Comparison of ENCODE assay signal across 16 cellular contexts in genomic region chr20:58130574-58130973, GRCh38.
DNase-seq lines count a peak whose midpoint lies in the region; ATAC-seq and TF ChIP-seq lines count a peak whose summit lies in the region.
"Had no signal": no experiment of that assay in that cellular context is flagged by ENCODE, and none has a peak within 500 bp of the region (broad histone marks: within the 10 kb centered on the region; RNA-seq: fewer than 3 reads in every experiment).

No MANE protein-coding gene starts in this region.

- H3K27ac Mint-ChIP-seq in osteocyte (ENCODE audit: unreplicated experiment), result peak overlapping the region; percentile 42
- H3K27ac Mint-ChIP-seq in immature natural killer cell, result no peak overlapping the region
- H3K27ac Mint-ChIP-seq: T-helper 1 cell treated with Interleukin-12 subunit alpha and Interleukin-12 subunit beta and Interleukin-4 antibody, amounts not matched to agents 30 μg/mL and 1 μg/mL, for 36 hours had no signal

- peak overlapping the region; percentile 69 to 87 (median 76) for H3K4me2 ChIP-seq in BLaER1 treated with 17β-estradiol and CSF1 and Interleukin-3, amounts not matched to agents 10 nM and 100 nM

- in situ Hi-C loops in transverse colon (cut with MboI; ENCODE audit: low pct_ligation_motif_present in 1 of 4, low pct_unique_long_range_greater_than_20kb in 1 of 4, low sequenced_read_pairs in 3 of 4), result no loop called here

- H3K36me3 ChIP-seq in BLaER1 treated with 17β-estradiol and CSF1 and Interleukin-3, amounts not matched to agents 10 nM and 100 nM, result peaks cover 0 to 2% (median 0%) of the 10 kb centered on the region in 11 experiments; a peak in 2 of 22 replicates
- no peaks in the 10 kb centered on the region for H3K36me3 ChIP-seq in SJSA1
- no peaks in the 10 kb centered on the region for H3K36me3 ChIP-seq in esophagus squamous epithelium
- H3K36me3 ChIP-seq in transverse colon, result no peaks in the 10 kb centered on the region
- H3K36me3 ChIP-seq: MG63 had no signal

- H3K27me3 ChIP-seq in BLaER1 treated with 17β-estradiol and CSF1 and Interleukin-3, amounts not matched to agents 10 nM and 100 nM, result peaks cover 4 to 21% (median 10%) of the 10 kb centered on the region in 11 experiments; a peak in 17 of 22 replicates
- H3K27me3 ChIP-seq in SJSA1 (replicated peaks) (no peaks in the 10 kb centered on the region), esophagus squamous epithelium (peaks cover 0 to 89% (median 0%) of the 10 kb centered on the region in 4 donors), foreskin keratinocyte (peaks cover 31% of the 10 kb centered on the region), transverse colon (peaks cover 35% of the 10 kb centered on the region)
- H3K27me3 ChIP-seq: MG63 had no signal

- H3K4me1 ChIP-seq in BLaER1 treated with 17β-estradiol and CSF1 and Interleukin-3, amounts not matched to agents 10 nM and 100 nM, result peaks cover 29 to 70% (median 59%) of the 10 kb centered on the region in 10 experiments
- H3K4me1 ChIP-seq in SJSA1 (replicated peaks) (peaks cover 59% of the 10 kb centered on the region), esophagus squamous epithelium (peaks cover 4 to 40% (median 10%) of the 10 kb centered on the region in 3 donors), foreskin keratinocyte (peaks cover 22% of the 10 kb centered on the region), transverse colon (peaks cover 0 to 15% (median 5%) of the 10 kb centered on the region in 4 donors)

- H3K4me1 Mint-ChIP-seq in osteocyte (ENCODE audit: unreplicated experiment), result peaks cover 44% of the 10 kb centered on the region
- no peaks in the 10 kb centered on the region for H3K4me1 Mint-ChIP-seq in immature natural killer cell

- WGBS in esophagus squamous epithelium, 2 donors, result 76 to 80% methylated on average over 14 of the region's 14 CpGs
- 84 to 87% methylated on average over 7 to 14 of the region's 14 CpGs for WGBS in transverse colon (ENCODE audit: low coverage in 1 of 2), 2 donors

- DNase-seq in SJSA1 (ENCODE audit: low read depth in 1 of 2, low spot score in 2 of 2), result peak in 1 of 2 experiments; percentile 19
- no peak for DNase-seq in esophagus squamous epithelium (lab: John Stamatoyannopoulos, UW)
- peak; percentile 63 for DNase-seq in osteocyte (ENCODE audit: extremely low spot score, unreplicated experiment)
- no peak for DNase-seq in posterior vena cava (ENCODE audit: low spot score)
- no peak for DNase-seq in foreskin keratinocyte
- no peak for DNase-seq in transverse colon
- no peak for DNase-seq in immature natural killer cell
- DNase-seq: activated CD8-positive, alpha-beta memory T cell treated with anti-CD3 and anti-CD28 coated beads, Interleukin-2, amount 50 U/mL, for 4 hours; activated naive CD4-positive, alpha-beta T cell treated with Interleukin-2 at 50 U/mL for 16 hours; NCI-H2081 treated with DMSO at 0.1 percent for 48 hours; NCI-H526; RPMI8226 had no signal

- no peak overlapping the region for H3K4me3 Mint-ChIP-seq in osteocyte (ENCODE audit: unreplicated experiment)
- H3K4me3 Mint-ChIP-seq in immature natural killer cell, result no peak overlapping the region
- H3K4me3 Mint-ChIP-seq: T-helper 1 cell treated with Interleukin-12 subunit alpha and Interleukin-12 subunit beta and Interleukin-4 antibody, amounts not matched to agents 30 μg/mL and 1 μg/mL, for 36 hours had no signal

- no peaks in the 10 kb centered on the region for H3K36me3 Mint-ChIP-seq in osteocyte (ENCODE audit: unreplicated experiment)
- H3K36me3 Mint-ChIP-seq in immature natural killer cell, result no peaks in the 10 kb centered on the region

- no peak for TF ChIP-seq EP300 in transverse colon (IDR thresholded peaks at IDR 0.05; ENCODE audit: low read depth)

- H3K9ac ChIP-seq in BLaER1 treated with 17β-estradiol and CSF1 and Interleukin-3, amounts not matched to agents 10 nM and 100 nM, result peak overlapping the region in 3 of 11 experiments; percentile 1 to 32 (median 6); a peak in 2 of 22 replicates

- intact Hi-C loops in esophagus squamous epithelium (cut with DNase I), result no loop called here
- intact Hi-C loops in posterior vena cava (cut with DNase I), result no loop called here
- intact Hi-C loops in transverse colon (cut with DNase I; ENCODE audit: low total_unique reads), result no loop called here

- no peaks in the 10 kb centered on the region; a peak in 1 of 22 replicates for H4K20me1 ChIP-seq in BLaER1 treated with 17β-estradiol and CSF1 and Interleukin-3, amounts not matched to agents 10 nM and 100 nM

- H3K4me3 ChIP-seq in BLaER1 treated with 17β-estradiol and CSF1 and Interleukin-3, amounts not matched to agents 10 nM and 100 nM, result no peak overlapping the region
- H3K4me3 ChIP-seq in SJSA1 (no peak overlapping the region), esophagus squamous epithelium (no peak overlapping the region), transverse colon (no peak overlapping the region)
- H3K4me3 ChIP-seq: MG63 had no signal

- ATAC-seq in foreskin keratinocyte, result no peak
- ATAC-seq: activated CD4-positive, CD25-positive, alpha-beta regulatory T cell treated with anti-CD3 and anti-CD28 coated beads, Interleukin-2, amount 50 U/mL, for 24 hours had no signal

- H3K9me3 Mint-ChIP-seq in osteocyte (ENCODE audit: unreplicated experiment) (peaks cover 12% of the 10 kb centered on the region), immature natural killer cell (peaks cover 0 to 2% (median 0%) of the 10 kb centered on the region in 6 donors)

- H3K27ac ChIP-seq in BLaER1 treated with 17β-estradiol and CSF1 and Interleukin-3, amounts not matched to agents 10 nM and 100 nM, result no peak overlapping the region
- peak overlapping the region; percentile 92 for H3K27ac ChIP-seq in SJSA1
- H3K27ac ChIP-seq in esophagus squamous epithelium, result peak overlapping the region in 3 of 4 donors; percentile 20 to 77 (median 64)
- H3K27ac ChIP-seq in foreskin keratinocyte, result no peak overlapping the region
- no peak overlapping the region for H3K27ac ChIP-seq in transverse colon

- TF ChIP-seq CTCF in esophagus squamous epithelium (IDR thresholded peaks at IDR 0.05), result no peak
- TF ChIP-seq CTCF in osteocyte (IDR thresholded peaks at IDR 0.05), result no peak
- no peak for TF ChIP-seq CTCF in foreskin keratinocyte (conservative IDR thresholded peaks at IDR 0.05)
- TF ChIP-seq CTCF in transverse colon (IDR thresholded peaks at IDR 0.05), result no peak

- H3K27me3 Mint-ChIP-seq in osteocyte (ENCODE audit: unreplicated experiment) (peaks cover 34% of the 10 kb centered on the region), immature natural killer cell (ENCODE audit: low read depth in 3 of 3) (peaks cover 10 to 27% (median 25%) of the 10 kb centered on the region in 3 donors)

- peaks cover 11 to 15% (median 14%) of the 10 kb centered on the region in 11 experiments for H3K9me3 ChIP-seq in BLaER1 treated with 17β-estradiol and CSF1 and Interleukin-3, amounts not matched to agents 10 nM and 100 nM (replicated peaks in 1 of 11)
- peaks cover 3% of the 10 kb centered on the region; the same call in 1 of the 2 replicates for H3K9me3 ChIP-seq in SJSA1 (replicated peaks)
- H3K9me3 ChIP-seq in esophagus squamous epithelium, result peaks cover 0 to 2% (median 0%) of the 10 kb centered on the region in 3 donors
- H3K9me3 ChIP-seq in transverse colon, result no peaks in the 10 kb centered on the region

- no peak for TF ChIP-seq POLR2A in esophagus squamous epithelium (IDR thresholded peaks at IDR 0.05)
- no peak for TF ChIP-seq POLR2A in transverse colon (IDR thresholded peaks at IDR 0.05)

Comparison
In these comparisons a context has a peak if more than half of its experiments do, and no peak if none do; other contexts are left out.
1. H3K27ac ChIP-seq: peak in SJSA1 (single experiment) and esophagus squamous epithelium (3 of 4); none in BLaER1 treated with 17β-estradiol and CSF1 and Interleukin-3, amounts not matched to agents 10 nM and 100 nM (0 of 11), foreskin keratinocyte (single experiment) and transverse colon (0 of 4).